ENCODE assay signal across 8 cellular contexts in genomic region chr10:102658802-102659201, GRCh38. TPM values are rescaled to one million over a fixed set of nuclear protein-coding genes. Genes with fewer than 3 reads are reported as not detected.
A peak's percentile ranks its signal among the peaks of the same experiment; 100 is the strongest.
DNase-seq lines count a peak whose midpoint lies in the region; ATAC-seq and TF ChIP-seq lines count a peak whose summit lies in the region.

No MANE protein-coding gene starts in this region.

- no peak overlapping the region; the same call in 1 of the 2 replicates for H3K9ac ChIP-seq in OCI-LY1 (ENCODE audit: low read length)

- H3K9me3 ChIP-seq in OCI-LY1 (ENCODE audit: low read length): no peaks in the 10 kb centered on the region
- H3K9me3 ChIP-seq in prostate gland: no peaks in the 10 kb centered on the region

- no peak overlapping the region for H2AFZ ChIP-seq in OCI-LY1 (ENCODE audit: low read length)

- H3K4me3 ChIP-seq in OCI-LY1 (ENCODE audit: low read depth, low read length, poor library complexity, severe bottlenecking) (no peak overlapping the region), prostate gland (no peak overlapping the region)

- H3K27me3 ChIP-seq in OCI-LY1 (ENCODE audit: insufficient read depth, low read length) (no peaks in the 10 kb centered on the region), prostate gland (replicated peaks; ENCODE audit: insufficient read depth) (no peaks in the 10 kb centered on the region), foreskin keratinocyte (no peaks in the 10 kb centered on the region)

- H3K36me3 ChIP-seq in OCI-LY1 (ENCODE audit: insufficient read depth, low read length): peaks cover 33% of the 10 kb centered on the region
- peaks cover 15 to 18% of the 10 kb centered on the region in 2 donors for H3K36me3 ChIP-seq in prostate gland

- H3K4me2 ChIP-seq in OCI-LY1 (ENCODE audit: low read length): no peak overlapping the region; the same call in 1 of the 2 replicates

- H3K27ac Mint-ChIP-seq in T-helper 2 cell treated with Interferon-gamma antibody and Interleukin-4, amounts not matched to agents 5 μg/mL and 100 μg/mL, for 36 hours: peak overlapping the region; percentile 65
- peak overlapping the region; percentile 44 to 79 for H3K27ac Mint-ChIP-seq in effector memory CD8-positive, alpha-beta T cell

- no peaks in the 10 kb centered on the region for H3K27me3 Mint-ChIP-seq in T-helper 2 cell treated with Interferon-gamma antibody and Interleukin-4, amounts not matched to agents 5 μg/mL and 100 μg/mL, for 36 hours (ENCODE audit: low read depth)
- H3K27me3 Mint-ChIP-seq in effector memory CD8-positive, alpha-beta T cell: no peaks in the 10 kb centered on the region

- no peak for DNase-seq in T-helper 2 cell treated with Interferon-gamma antibody and Interleukin-4, amounts not matched to agents 5 μg/mL and 100 μg/mL, for 36 hours (ENCODE audit: low spot score)
- DNase-seq in T-helper 2 cell (no peak), prostate gland (ENCODE audit: low spot score) (no peak), putamen (ENCODE audit: low spot score) (no peak), AG08395 (ENCODE audit: low spot score) (no peak), foreskin keratinocyte (no peak)
- DNase-seq in effector memory CD8-positive, alpha-beta T cell: no peak

- H3K4me3 Mint-ChIP-seq in T-helper 2 cell treated with Interferon-gamma antibody and Interleukin-4, amounts not matched to agents 5 μg/mL and 100 μg/mL, for 36 hours: no peak overlapping the region
- H3K4me3 Mint-ChIP-seq in effector memory CD8-positive, alpha-beta T cell: peak overlapping the region in 1 of 2 donors; percentile 37

- no peak for TF ChIP-seq POLR2A in prostate gland (IDR thresholded peaks at IDR 0.05)

- H3K9me3 Mint-ChIP-seq in T-helper 2 cell treated with Interferon-gamma antibody and Interleukin-4, amounts not matched to agents 5 μg/mL and 100 μg/mL, for 36 hours: no peaks in the 10 kb centered on the region
- H3K9me3 Mint-ChIP-seq in effector memory CD8-positive, alpha-beta T cell: no peaks in the 10 kb centered on the region

- peaks cover 27% of the 10 kb centered on the region for H3K36me3 Mint-ChIP-seq in T-helper 2 cell treated with Interferon-gamma antibody and Interleukin-4, amounts not matched to agents 5 μg/mL and 100 μg/mL, for 36 hours (ENCODE audit: low read depth)
- H3K36me3 Mint-ChIP-seq in effector memory CD8-positive, alpha-beta T cell (ENCODE audit: insufficient read depth): peaks cover 70% of the 10 kb centered on the region

- no peaks in the 10 kb centered on the region for H3F3A ChIP-seq in OCI-LY1 (ENCODE audit: insufficient read depth, low read length)

- H3K27ac ChIP-seq in OCI-LY1 (ENCODE audit: low read depth, low read length, poor library complexity, severe bottlenecking) (peak overlapping the region; percentile 84), prostate gland (peak overlapping the region; percentile 78 to 84), foreskin keratinocyte (no peak overlapping the region)

- H3K4me1 Mint-ChIP-seq in T-helper 2 cell treated with Interferon-gamma antibody and Interleukin-4, amounts not matched to agents 5 μg/mL and 100 μg/mL, for 36 hours (ENCODE audit: low read depth): peaks cover 28% of the 10 kb centered on the region
- H3K4me1 Mint-ChIP-seq in effector memory CD8-positive, alpha-beta T cell (ENCODE audit: low read depth in 2 of 2): peaks cover 35 to 36% of the 10 kb centered on the region in 2 donors

- TF ChIP-seq CTCF in OCI-LY1 (IDR thresholded peaks at IDR 0.05; ENCODE audit: low read length): no peak
- TF ChIP-seq CTCF in prostate gland (IDR thresholded peaks at IDR 0.05): no peak
- TF ChIP-seq CTCF in foreskin keratinocyte (conservative IDR thresholded peaks at IDR 0.05): no peak

- no peaks in the 10 kb centered on the region for H3K9me2 ChIP-seq in OCI-LY1 (ENCODE audit: low read depth, low read length)

- H3K79me2 ChIP-seq in OCI-LY1 (ENCODE audit: insufficient read depth, low read length): no peaks in the 10 kb centered on the region

- no peaks in the 10 kb centered on the region for H4K20me1 ChIP-seq in OCI-LY1 (ENCODE audit: insufficient read depth, low read length)

- no peak for ATAC-seq in effector memory CD8-positive, alpha-beta T cell (replicated peaks)
- no peak for ATAC-seq in foreskin keratinocyte

- WGBS in prostate gland: 49% methylated on average over 5 of the region's 5 CpGs

- intact Hi-C loops in prostate gland (cut with DNase I): no loop called here

- H3K4me1 ChIP-seq in OCI-LY1 (ENCODE audit: insufficient read depth, low read length, severe bottlenecking): peaks cover 41% of the 10 kb centered on the region
- H3K4me1 ChIP-seq in prostate gland (replicated peaks): peaks cover 28% of the 10 kb centered on the region
- peaks cover 3% of the 10 kb centered on the region for H3K4me1 ChIP-seq in foreskin keratinocyte

RNA-seq across cellular contexts. Expression of gene TRIM8, which starts 14.5 kb away (rescaled TPM):
- total RNA-seq in prostate gland (100 to 1,000 TPM; 148 to 222 TPM), foreskin keratinocyte (57.9 and 65.4 TPM in 2 replicates)
- 59.3 and 62.8 TPM in 2 replicates for polyA plus RNA-seq in foreskin keratinocyte

RNA-seq across cellular contexts. Expression of gene ARL3, which starts 55.4 kb away (rescaled TPM):
- 1 to 10 TPM; 8.0 to 8.5 TPM for total RNA-seq in prostate gland
- 9.3 and 10.0 TPM in 2 replicates for total RNA-seq in foreskin keratinocyte
- 15.4 and 16.2 TPM in 2 replicates for polyA plus RNA-seq in foreskin keratinocyte

RNA-seq across cellular contexts. Expression of gene SFXN2, which starts 55.6 kb away (rescaled TPM):
- total RNA-seq in prostate gland (10 to 100 TPM; 16.4 to 26.6 TPM), foreskin keratinocyte (11.8 and 14.3 TPM in 2 replicates)
- 6.7 and 8.2 TPM in 2 replicates for polyA plus RNA-seq in foreskin keratinocyte
